Comparison of ENCODE assay signal across 9 cellular contexts in genomic region chr1:78060857-78061563, GRCh38. TPM values are rescaled to one million over a fixed set of nuclear protein-coding genes. Genes with fewer than 3 reads are reported as not detected.
DNase-seq lines count a peak whose midpoint lies in the region; ATAC-seq and TF ChIP-seq lines count a peak whose summit lies in the region.
"Had no signal": no experiment of that assay in that cellular context is flagged by ENCODE, and none has a peak within 500 bp of the region (broad histone marks: within the 10 kb centered on the region; RNA-seq: fewer than 3 reads in every experiment).

No MANE protein-coding gene starts in this region.

- H4K20me1 ChIP-seq in PC-3 (ENCODE audit: low read length) = no peaks in the 10 kb centered on the region

- TF ChIP-seq CTCF in PC-3 (conservative IDR thresholded peaks at IDR 0.05; ENCODE audit: low read depth, low read length) (peak; percentile 30; the same call in 1 of the 2 replicates), colonic mucosa (IDR thresholded peaks at IDR 0.05) (no peak)

- H3K4me1 ChIP-seq in PC-3 (ENCODE audit: insufficient read depth, low read length) (no peaks in the 10 kb centered on the region), skeletal muscle satellite cell (ENCODE audit: control insufficient read depth, insufficient read depth, low read length) (peaks cover 27% of the 10 kb centered on the region), colonic mucosa (no peaks in the 10 kb centered on the region)

- H3K27me3 ChIP-seq in PC-3 (ENCODE audit: low read length) (no peaks in the 10 kb centered on the region), skeletal muscle satellite cell (ENCODE audit: control insufficient read depth, insufficient read depth, low read length) (no peaks in the 10 kb centered on the region), colonic mucosa (no peaks in the 10 kb centered on the region)

- no peak overlapping the region for H3K4me3 ChIP-seq in PC-3 (ENCODE audit: low read length)
- no peak overlapping the region for H3K4me3 ChIP-seq in skeletal muscle satellite cell (ENCODE audit: low read length)
- no peak overlapping the region for H3K4me3 ChIP-seq in colonic mucosa

- H3F3A ChIP-seq in PC-3 (ENCODE audit: low read length, unreplicated experiment) = no peaks in the 10 kb centered on the region

- H3K9me2 ChIP-seq in PC-3 (replicated peaks; ENCODE audit: low read length) = no peaks in the 10 kb centered on the region

- H3K79me2 ChIP-seq in PC-3 (ENCODE audit: low read length) = no peaks in the 10 kb centered on the region

- no peak overlapping the region for H3K4me2 ChIP-seq in PC-3 (ENCODE audit: low read length)
- H3K4me2 ChIP-seq in skeletal muscle satellite cell (ENCODE audit: low read length) = no peak overlapping the region

- POLR2A ChIA-PET in PC-3 (lab: Charles Lee; ENCODE audit: unreplicated experiment) = no interaction called here

- no peak overlapping the region for H3K27ac ChIP-seq in PC-3 (ENCODE audit: low read length)
- no peak overlapping the region for H3K27ac ChIP-seq in colonic mucosa

- H3K9ac ChIP-seq in PC-3 (ENCODE audit: low read length) = no peak overlapping the region
- H3K9ac ChIP-seq in skeletal muscle satellite cell (ENCODE audit: low read depth, low read length) = peak overlapping the region; percentile 64
- no peak overlapping the region for H3K9ac ChIP-seq in colonic mucosa (ENCODE audit: low read depth in 2 of 2, low read length in 2 of 2)

- H3K36me3 ChIP-seq in PC-3 (ENCODE audit: low read depth, low read length) (no peaks in the 10 kb centered on the region), skeletal muscle satellite cell (ENCODE audit: insufficient read depth, low read length) (no peaks in the 10 kb centered on the region), colonic mucosa (no peaks in the 10 kb centered on the region)

- CTCF ChIA-PET in PC-3 (lab: Charles Lee) = interaction anchor here (0.8 kb wide), 1 partner anchor 8 kb away, joined by 3 read pairs; no protein-coding TSS in a partner anchor

- DNase-seq in PC-3 (no peak), NCI-H446 treated with DMSO at 0.1 percent for 48 hours (lab: John Stamatoyannopoulos, UW) (no peak), T-helper 9 cell (no peak), colonic mucosa (no peak)
- DNase-seq: activated gamma-delta T cell treated with Interleukin-2 at 50 U/mL for 16 hours, NCI-H1105 treated with DMSO at 0.1 percent for 48 hours had no signal

- BruUV-seq in PC-3 (replicated peaks; lab: Mats Ljungman, UMichigan) = no TSS peak

- no peaks in the 10 kb centered on the region for H3K9me3 ChIP-seq in PC-3 (ENCODE audit: low read length)
- H3K9me3 ChIP-seq in skeletal muscle satellite cell (replicated peaks; ENCODE audit: low read length) = no peaks in the 10 kb centered on the region
- no peaks in the 10 kb centered on the region for H3K9me3 ChIP-seq in colonic mucosa

- no peak overlapping the region for H2AFZ ChIP-seq in PC-3 (ENCODE audit: low read length)

- intact Hi-C loops in PC-3 (cut with micrococcal nuclease) = no loop called here
- intact Hi-C loops in colonic mucosa (cut with DNase I) = no loop called here

- peak; percentile 88 for ATAC-seq in GM19035 (IDR thresholded peaks at IDR 0.05; ENCODE audit: unreplicated experiment)
- ATAC-seq in HG02840 (IDR thresholded peaks at IDR 0.05; ENCODE audit: low FRiP score, unreplicated experiment) = peak; percentile 72
- ATAC-seq in PC-3 = no peak

RNA-seq across cellular contexts. Expression of gene GIPC2, which starts 15.2 kb away (rescaled TPM):
- total RNA-seq in PC-3 (2014; rRNA removed) (not detected in 2 replicates), colonic mucosa (10 to 100 TPM; 26.7 to 35.4 TPM)
- total RNA-seq in skeletal muscle satellite cell (2012; rRNA removed) = 0.25 and 0.66 TPM in 2 replicates

RNA-seq across cellular contexts. Expression of gene DNAJB4, which starts 56.3 kb away (rescaled TPM):
- 4.5 and 10.5 TPM in 2 replicates for total RNA-seq in PC-3 (2014; rRNA removed)
- total RNA-seq in skeletal muscle satellite cell (2012; rRNA removed) = 63.4 and 94.4 TPM in 2 replicates
- total RNA-seq in colonic mucosa = 10 to 100 TPM; 12.2 to 29.3 TPM

Comparison
In these comparisons a context has a peak if more than half of its experiments do, and no peak if none do; other contexts are left out.
1. RNA of gene GIPC2, which starts 15.2 kb away (total RNA-seq): 26.7 to 35.4 TPM in colonic mucosa; not detected in PC-3; every median in the first group is over 10 times any median in the second.